13 cellular contexts compared by ENCODE assay signal in the genomic region with DNA sequence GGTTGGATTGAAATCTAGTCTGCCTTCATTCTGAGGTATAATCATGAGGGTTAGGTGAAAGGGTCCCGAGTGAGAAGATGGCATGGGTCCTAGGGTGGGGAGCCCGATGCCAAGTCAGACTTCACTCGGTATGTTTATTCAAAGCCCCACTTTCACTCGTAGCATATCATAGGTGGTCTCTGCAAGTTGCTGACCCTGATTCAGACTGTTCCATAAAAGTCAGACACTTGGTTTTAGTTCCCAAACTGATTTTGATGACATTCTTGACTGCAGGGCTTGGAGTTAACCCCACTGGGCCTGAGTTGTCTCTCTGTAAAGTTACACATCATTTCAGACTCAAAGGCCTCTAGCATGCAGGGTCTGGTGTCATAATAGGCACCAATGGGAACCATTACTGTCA. TPM values are rescaled to one million over a fixed set of nuclear protein-coding genes. Genes with fewer than 3 reads are reported as not detected.
DNase-seq lines count a peak whose midpoint lies in the region; ATAC-seq, FAIRE-seq and TF ChIP-seq lines count a peak whose summit lies in the region.
"Had no signal": no experiment of that assay in that cellular context is flagged by ENCODE, and none has a peak within 500 bp of the region (broad histone marks: within the 10 kb centered on the region; RNA-seq: fewer than 3 reads in every experiment).

No MANE protein-coding gene starts in this region.

- POLR2A ChIA-PET in HepG2 (lab: Yijun Ruan, JAX), result interaction anchor here (2.3 kb wide), 1 partner anchor 18 kb away, joined by 14 read pairs; the partner anchor contains the start of gene HAPSTR1

- H3K36me3 ChIP-seq in HepG2 (replicated peaks in 1 of 2; ENCODE audit: control insufficient read depth in 1 of 2, insufficient read depth in 2 of 2, low read length in 2 of 2) (peaks cover 42 to 67% of the 10 kb centered on the region in 2 experiments), right lobe of liver (peaks cover 0 to 36% (median 14%) of the 10 kb centered on the region in 4 donors), lung (ENCODE audit: control insufficient read depth in 2 of 2, insufficient read depth in 2 of 2, low read length in 2 of 2) (peaks cover 16 to 21% of the 10 kb centered on the region in 2 donors), thoracic aorta (peaks cover 6% of the 10 kb centered on the region), transverse colon (peaks cover 0 to 29% (median 3%) of the 10 kb centered on the region in 4 donors)

- DNase-seq in HepG2 (ENCODE audit: low spot score) (no peak), right lobe of liver (no peak), lung (ENCODE audit: low spot score) (peak; percentile 10), thoracic aorta (ENCODE audit: low spot score) (no peak), transverse colon (no peak)
- DNase-seq in activated naive CD8-positive, alpha-beta T cell treated with anti-CD3 and anti-CD28 coated beads for 36 hours, result no peak
- DNase-seq: DMS79, NCI-H2171 treated with DMSO at 0.1 percent for 48 hours, occipital lobe, spleen had no signal

- H3K4me1 ChIP-seq in HepG2 (ENCODE audit: insufficient read depth, low read length) (peaks cover 60% of the 10 kb centered on the region), right lobe of liver (peaks cover 0 to 84% (median 31%) of the 10 kb centered on the region in 4 donors), lung (ENCODE audit: control insufficient read depth in 2 of 2, insufficient read depth in 2 of 2, low read length in 2 of 2) (peaks cover 22 to 62% of the 10 kb centered on the region in 2 donors), thoracic aorta (ENCODE audit: control insufficient read depth in 1 of 2, low read depth in 2 of 2) (peaks cover 85 to 95% of the 10 kb centered on the region in 2 donors), transverse colon (peaks cover 21 to 98% (median 60%) of the 10 kb centered on the region in 4 donors)

- H3K9me3 ChIP-seq in HepG2 (ENCODE audit: low read length) (no peaks in the 10 kb centered on the region), right lobe of liver (no peaks in the 10 kb centered on the region), lung (ENCODE audit: control insufficient read depth in 2 of 2, insufficient read depth in 1 of 2, low read length in 1 of 2) (no peaks in the 10 kb centered on the region), thoracic aorta (no peaks in the 10 kb centered on the region), transverse colon (no peaks in the 10 kb centered on the region)
- H3K9me3 ChIP-seq: spleen had no signal

- ATAC-seq in HepG2 (no peak), right lobe of liver (no peak), lung (ENCODE audit: insufficient read depth, low FRiP score) (no peak), thoracic aorta (ENCODE audit: insufficient number of reproducible peaks, low FRiP score, low read depth) (no peak), GM21825 (IDR thresholded peaks at IDR 0.05; ENCODE audit: unreplicated experiment) (no peak), HG02642 (IDR thresholded peaks at IDR 0.05; ENCODE audit: poor library complexity, unreplicated experiment) (no peak)

- peaks cover 99% of the 10 kb centered on the region for H4K20me1 ChIP-seq in HepG2 (ENCODE audit: insufficient read depth, low read length)

- H3K27me3 ChIP-seq in HepG2 (ENCODE audit: control insufficient read depth in 1 of 2, insufficient read depth in 2 of 2, low read length in 2 of 2) (no peaks in the 10 kb centered on the region), right lobe of liver (no peaks in the 10 kb centered on the region), lung (ENCODE audit: control insufficient read depth, insufficient read depth) (no peaks in the 10 kb centered on the region), thoracic aorta (replicated peaks; ENCODE audit: insufficient read depth) (no peaks in the 10 kb centered on the region), transverse colon (no peaks in the 10 kb centered on the region)
- H3K27me3 ChIP-seq: spleen had no signal

- TF ChIP-seq CTCF in HepG2 (CRISPR knock-in tag; IDR thresholded peaks at IDR 0.05), result no peak
- no peak for TF ChIP-seq CTCF in right lobe of liver (IDR thresholded peaks at IDR 0.05)
- no peak for TF ChIP-seq CTCF in lung (IDR thresholded peaks at IDR 0.05; ENCODE audit: control extremely low read depth, extremely low read depth)
- no peak for TF ChIP-seq CTCF in thoracic aorta (IDR thresholded peaks at IDR 0.05)
- TF ChIP-seq CTCF in transverse colon (IDR thresholded peaks at IDR 0.05), result no peak

- peak overlapping the region; percentile 50 for H3K27ac Mint-ChIP-seq in activated naive CD8-positive, alpha-beta T cell treated with anti-CD3 and anti-CD28 coated beads for 36 hours

- peaks cover 99% of the 10 kb centered on the region for H3K79me2 ChIP-seq in HepG2 (ENCODE audit: insufficient read depth, low read length)

- H3K36me3 Mint-ChIP-seq in activated naive CD8-positive, alpha-beta T cell treated with anti-CD3 and anti-CD28 coated beads for 36 hours, result peaks cover 77% of the 10 kb centered on the region

- H3K27me3 Mint-ChIP-seq in activated naive CD8-positive, alpha-beta T cell treated with anti-CD3 and anti-CD28 coated beads for 36 hours, result no peaks in the 10 kb centered on the region

- in situ Hi-C loops in HepG2 (cut with HindIII; ENCODE audit: extremely low pct_ligation_motif_present, low pct_unique_long_range_greater_than_20kb) (no loop called here), transverse colon (cut with MboI; ENCODE audit: low pct_ligation_motif_present in 1 of 4, low pct_unique_long_range_greater_than_20kb in 1 of 4, low sequenced_read_pairs in 3 of 4) (no loop called here)

- no peak for TF ChIP-seq EP300 in HepG2 (IDR thresholded peaks at IDR 0.05; ENCODE audit: low read depth in 2 of 2, low read length in 2 of 2)
- no peak for TF ChIP-seq EP300 in HepG2 (CRISPR knock-in tag; IDR thresholded peaks at IDR 0.05; ENCODE audit: borderline replicate concordance)
- no peak for TF ChIP-seq EP300 in transverse colon (IDR thresholded peaks at IDR 0.05; ENCODE audit: low read depth)

- no peak; a peak in 1 of 4 replicates for TF ChIP-seq POLR2A in HepG2 (IDR thresholded peaks at IDR 0.05; ENCODE audit: insufficient read depth in 1 of 2, low read depth in 2 of 2, low read length in 2 of 2)
- TF ChIP-seq POLR2A in right lobe of liver (IDR thresholded peaks at IDR 0.05), result no peak
- TF ChIP-seq POLR2A in transverse colon (IDR thresholded peaks at IDR 0.05), result no peak

- H3K4me1 Mint-ChIP-seq in activated naive CD8-positive, alpha-beta T cell treated with anti-CD3 and anti-CD28 coated beads for 36 hours, result peaks cover 85% of the 10 kb centered on the region

- H3K27ac ChIP-seq in HepG2 (ENCODE audit: extremely low read length, insufficient read depth, low read length) (no peak overlapping the region), right lobe of liver (no peak overlapping the region), lung (ENCODE audit: low read depth in 1 of 2, low read length in 1 of 2) (peak overlapping the region in 1 of 2 donors; percentile 21), thoracic aorta (no peak overlapping the region), transverse colon (no peak overlapping the region)

- no peak overlapping the region for H3K9ac ChIP-seq in HepG2 (ENCODE audit: insufficient read depth, low read depth, low read length)

- H3K4me3 Mint-ChIP-seq in activated naive CD8-positive, alpha-beta T cell treated with anti-CD3 and anti-CD28 coated beads for 36 hours, result no peak overlapping the region

- BruUV-seq in HepG2 (replicated peaks; lab: Mats Ljungman, UMichigan), result no TSS peak

- no peak overlapping the region for H2AFZ ChIP-seq in HepG2 (ENCODE audit: low read length)

- CTCF ChIA-PET in HepG2 (lab: Yijun Ruan, JAX; ENCODE audit: low intra/inter-chr PET ratio, low total read pairs), result no interaction called here

- H3K4me2 ChIP-seq in HepG2 (ENCODE audit: low read depth, low read length), result no peak overlapping the region

- no peak for TF ChIP-seq RAD21 in HepG2 (CRISPR knock-in tag; IDR thresholded peaks at IDR 0.05)

- intact Hi-C loops in HepG2 (cut with micrococcal nuclease; ENCODE audit: unreplicated experiment), result no loop called here
- intact Hi-C loops in right lobe of liver (cut with DNase I), result no loop called here
- intact Hi-C loops in transverse colon (cut with DNase I; ENCODE audit: low total_unique reads), result no loop called here

- no peak for FAIRE-seq in HepG2 (lab: Jason Lieb, UNC)

- H3K4me3 ChIP-seq in HepG2 (replicated peaks in 1 of 3; ENCODE audit: insufficient read depth in 1 of 3, low read depth in 2 of 3, low read length in 3 of 3) (no peak overlapping the region), right lobe of liver (no peak overlapping the region), lung (no peak overlapping the region), thoracic aorta (peak overlapping the region; percentile 28), transverse colon (no peak overlapping the region)
- H3K4me3 ChIP-seq: SK-N-MC had no signal

- H3K9me3 Mint-ChIP-seq in activated naive CD8-positive, alpha-beta T cell treated with anti-CD3 and anti-CD28 coated beads for 36 hours, result no peaks in the 10 kb centered on the region

- WGBS in HepG2 (ENCODE audit: low lambda C conversion rate), result 96% methylated on average over 4 of the region's 4 CpGs
- 80% methylated on average over 4 of the region's 4 CpGs for WGBS in right lobe of liver (ENCODE audit: insufficient coverage, low coverage, low lambda C conversion rate, missing lambda C conversion rate)
- 76 to 87% methylated on average over 4 of the region's 4 CpGs for WGBS in lung, 2 donors
- WGBS in transverse colon (ENCODE audit: low coverage in 1 of 2), 2 donors, result 81% methylated on average over 4 of the region's 4 CpGs; no CpG with 5 or more reads in 1 of the 2 donors

RNA-seq across cellular contexts. Expression of gene HAPSTR1, which starts 17.8 kb away (rescaled TPM):
- total RNA-seq in HepG2 (2016; rRNA removed; fragmentation: Illumina TruSeq; extraction: Trizol) (83.2 and 98.4 TPM in 2 replicates), right lobe of liver (10 to 100 TPM; 23.6 to 34.8 (median 28.3) TPM), lung (10 to 100 TPM; 62.7 to 81.7 TPM), thoracic aorta (10 to 100 TPM; 60.4 to 90.8 TPM), transverse colon (10 to 100 TPM; 41.4 to 68.5 (median 58.4) TPM)
- total RNA-seq in HepG2 (2016; cell fraction: cytosol; rRNA removed; fragmentation: Illumina TruSeq; extraction: Trizol; ENCODE audit: low read depth), result 7.8 and 8.2 TPM in 2 replicates
- 84.4 and 87.6 TPM in 2 replicates for total RNA-seq in HepG2 (2016; cell fraction: insoluble cytoplasmic fraction; rRNA removed; fragmentation: Illumina TruSeq; extraction: Trizol)
- total RNA-seq in HepG2 (2016; cell fraction: membrane; rRNA removed; fragmentation: Illumina TruSeq; extraction: Trizol), result 37.9 and 42.3 TPM in 2 replicates
- total RNA-seq in HepG2 (2016; cell fraction: nucleus; rRNA removed; fragmentation: Illumina TruSeq; extraction: Trizol), result 61.0 and 71.2 TPM in 2 replicates
- polyA plus RNA-seq in HepG2 (2011; rRNA removed) (23.6 and 25.2 TPM in 2 replicates), lung (10 to 100 TPM; 10.1 to 18.5 TPM)
- 10.9 and 17.5 TPM in 2 replicates for polyA plus RNA-seq in HepG2 (2011; cell fraction: cytosol; rRNA removed)
- polyA plus RNA-seq in HepG2 (2011; cell fraction: nucleus; rRNA removed), result 18.7 and 24.1 TPM in 2 replicates
- 23.7 and 25.0 TPM in 2 replicates for polyA plus RNA-seq in HepG2 (2012)
- 2.8 and 3.6 TPM in 2 replicates for polyA plus RNA-seq in HepG2 (2016; cell fraction: cytosol; fragmentation: Illumina TruSeq; extraction: Trizol; ENCODE audit: low read depth)
- polyA plus RNA-seq in HepG2 (2016; cell fraction: insoluble cytoplasmic fraction; fragmentation: Illumina TruSeq; extraction: Trizol; ENCODE audit: low read depth), result 37.1 and 37.6 TPM in 2 replicates
- polyA plus RNA-seq in HepG2 (2016; cell fraction: membrane; fragmentation: Illumina TruSeq; extraction: Trizol; ENCODE audit: low read depth), result 13.0 and 13.5 TPM in 2 replicates
- polyA plus RNA-seq in HepG2 (2016; cell fraction: nucleus; fragmentation: Illumina TruSeq; extraction: Trizol; ENCODE audit: insufficient read depth, low read depth), result 44.6 and 47.8 TPM in 2 replicates
- polyA minus RNA-seq in HepG2 (2011; rRNA and poly(A)+ RNA removed; ENCODE audit: low replicate concordance), result 32.6 and 37.5 TPM in 2 replicates
- polyA minus RNA-seq in HepG2 (2011; cell fraction: cytosol; rRNA and poly(A)+ RNA removed), result 34.0 and 41.8 TPM in 2 replicates
- 81.2 and 89.8 TPM in 2 replicates for polyA minus RNA-seq in HepG2 (2011; cell fraction: nucleus; rRNA and poly(A)+ RNA removed)
- 10 to 100 TPM; 64.5 to 65.5 TPM for total RNA-seq in activated naive CD8-positive, alpha-beta T cell treated with anti-CD3 and anti-CD28 coated beads for 36 hours
